In the genomic region with DNA sequence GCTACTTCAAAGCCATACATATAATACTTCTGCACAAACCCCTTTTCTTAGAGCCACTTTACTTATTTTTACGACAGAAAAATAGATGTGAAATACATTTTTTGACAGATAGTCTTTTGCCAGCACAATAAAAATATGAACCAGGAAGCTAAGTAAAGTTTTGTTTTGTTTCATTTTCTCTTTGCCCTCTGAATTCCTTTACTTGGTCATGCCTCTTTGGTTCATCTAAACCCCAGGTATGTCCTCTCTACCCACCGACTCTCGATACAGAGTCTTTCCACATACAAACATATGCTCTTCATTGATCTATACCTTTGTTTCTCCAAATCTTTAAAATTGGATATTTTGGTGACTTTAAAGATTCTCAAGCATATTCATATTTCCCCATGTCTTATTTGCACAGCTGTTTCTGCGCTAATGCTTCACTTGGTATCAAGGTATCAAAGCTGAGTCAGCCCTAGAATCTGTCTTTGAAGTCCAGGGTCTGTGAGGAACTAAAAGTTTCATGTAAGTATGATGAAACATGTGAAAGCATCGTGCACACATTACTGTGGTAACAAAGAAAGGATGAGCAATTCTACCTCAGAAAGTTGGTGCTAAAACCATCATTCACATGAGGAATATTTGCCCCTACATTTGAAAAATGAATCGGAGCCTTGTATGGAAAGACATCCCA, we compare ENCODE assay signal across 29 cellular contexts.
DNase-seq lines count a peak whose midpoint lies in the region; ATAC-seq and TF ChIP-seq lines count a peak whose summit lies in the region.
"Had no signal": no experiment of that assay in that cellular context is flagged by ENCODE, and none has a peak within 500 bp of the region (broad histone marks: within the 10 kb centered on the region; RNA-seq: fewer than 3 reads in every experiment).

No MANE protein-coding gene starts in this region.

- POLR2A ChIA-PET in activated CD4-positive, alpha-beta T cell treated with anti-CD3 and anti-CD28 coated beads for 36 hours (lab: Charles Lee): no interaction called here

- peak overlapping the region; percentile 49 for H3K27ac Mint-ChIP-seq in osteocyte (ENCODE audit: unreplicated experiment)
- H3K27ac Mint-ChIP-seq in activated CD4-positive, alpha-beta T cell treated with anti-CD3 and anti-CD28 coated beads for 36 hours: no peak overlapping the region
- H3K27ac Mint-ChIP-seq: activated naive CD8-positive, alpha-beta T cell treated with anti-CD3 and anti-CD28 coated beads, Interleukin-2, amount 10 ng/mL, durations not matched to agents 7 days and 5 days; GM23338; natural killer cell treated with Interleukin-12 subunit alpha and Interleukin-12 subunit beta and Interleukin-15 and Interleukin-18, amount 100 ng/mL, for 72 hours; T-cell had no signal

- no peaks in the 10 kb centered on the region for H3K36me3 Mint-ChIP-seq in osteocyte (ENCODE audit: unreplicated experiment)
- no peaks in the 10 kb centered on the region for H3K36me3 Mint-ChIP-seq in activated CD4-positive, alpha-beta T cell treated with anti-CD3 and anti-CD28 coated beads for 36 hours (ENCODE audit: low read depth)
- H3K36me3 Mint-ChIP-seq: activated naive CD8-positive, alpha-beta T cell treated with anti-CD3 and anti-CD28 coated beads, Interleukin-2, amount 10 ng/mL, durations not matched to agents 7 days and 5 days; T-cell had no signal

- TF ChIP-seq CTCF in GM12865 (IDR thresholded peaks at IDR 0.05; ENCODE audit: insufficient read depth, low read depth, low read length, missing control alignments) (no peak), osteocyte (IDR thresholded peaks at IDR 0.05) (no peak)

- H3K4me3 ChIP-seq in GM12865 (ENCODE audit: low read depth, low read length): no peak overlapping the region
- H3K4me3 ChIP-seq: ascending aorta; BLaER1 treated with 17β-estradiol and CSF1 and Interleukin-3, amounts not matched to agents 10 nM and 100 nM; cardiac muscle cell; colonic mucosa; GM23338; tibial artery had no signal

- H3K4me3 Mint-ChIP-seq in osteocyte (ENCODE audit: unreplicated experiment): no peak overlapping the region
- no peak overlapping the region for H3K4me3 Mint-ChIP-seq in activated CD4-positive, alpha-beta T cell treated with anti-CD3 and anti-CD28 coated beads for 36 hours
- H3K4me3 Mint-ChIP-seq: activated naive CD8-positive, alpha-beta T cell treated with anti-CD3 and anti-CD28 coated beads, Interleukin-2, amount 10 ng/mL, durations not matched to agents 7 days and 5 days; GM23338; natural killer cell treated with Interleukin-12 subunit alpha and Interleukin-12 subunit beta and Interleukin-15 and Interleukin-18, amount 100 ng/mL, for 72 hours; T-cell had no signal

- intact Hi-C loops in activated CD4-positive, alpha-beta T cell treated with anti-CD3 and anti-CD28 coated beads for 36 hours (cut with DNase I, micrococcal nuclease): no loop called here

- no peaks in the 10 kb centered on the region for H3K9me3 Mint-ChIP-seq in osteocyte (ENCODE audit: unreplicated experiment)
- peaks cover 10% of the 10 kb centered on the region for H3K9me3 Mint-ChIP-seq in activated CD4-positive, alpha-beta T cell treated with anti-CD3 and anti-CD28 coated beads for 36 hours (ENCODE audit: low read depth)
- H3K9me3 Mint-ChIP-seq: GM23338 had no signal

- H3K27me3 Mint-ChIP-seq in osteocyte (ENCODE audit: unreplicated experiment): no peaks in the 10 kb centered on the region
- no peaks in the 10 kb centered on the region for H3K27me3 Mint-ChIP-seq in activated CD4-positive, alpha-beta T cell treated with anti-CD3 and anti-CD28 coated beads for 36 hours
- H3K27me3 Mint-ChIP-seq: activated naive CD8-positive, alpha-beta T cell treated with anti-CD3 and anti-CD28 coated beads, Interleukin-2, amount 10 ng/mL, durations not matched to agents 7 days and 5 days; natural killer cell treated with Interleukin-12 subunit alpha and Interleukin-12 subunit beta and Interleukin-15 and Interleukin-18, amount 100 ng/mL, for 72 hours; T-cell had no signal

- peaks cover 39% of the 10 kb centered on the region for H3K4me1 Mint-ChIP-seq in osteocyte (ENCODE audit: unreplicated experiment)
- no peaks in the 10 kb centered on the region for H3K4me1 Mint-ChIP-seq in activated CD4-positive, alpha-beta T cell treated with anti-CD3 and anti-CD28 coated beads for 36 hours
- H3K4me1 Mint-ChIP-seq: activated naive CD8-positive, alpha-beta T cell treated with anti-CD3 and anti-CD28 coated beads, Interleukin-2, amount 10 ng/mL, durations not matched to agents 7 days and 5 days; GM23338; T-cell had no signal

- DNase-seq in GM12865 (ENCODE audit: low read depth): peak; percentile 56
- peak; percentile 12 for DNase-seq in NAMALWA (ENCODE audit: low spot score)
- DNase-seq in osteocyte (ENCODE audit: extremely low spot score, unreplicated experiment): no peak
- no peak for DNase-seq in NCI-H146 treated with DMSO at 0.1 percent for 48 hours (lab: John Stamatoyannopoulos, UW; ENCODE audit: unreplicated experiment)
- DNase-seq in activated CD4-positive, alpha-beta T cell treated with anti-CD3 and anti-CD28 coated beads for 36 hours: no peak
- no peak for DNase-seq in OCI-M1 (lab: John Stamatoyannopoulos, UW)
- DNase-seq: activated CD4-positive, alpha-beta T cell treated with anti-CD3 and anti-CD28 coated beads, Interleukin-2, amount 50 U/mL, for 1 hour; activated gamma-delta T cell; activated naive CD8-positive, alpha-beta T cell treated with anti-CD3 and anti-CD28 coated beads, Interleukin-2, amount 10 ng/mL, durations not matched to agents 7 days and 5 days; activated T-cell treated with anti-CD3 and anti-CD28 coated beads, Interleukin-2, amount 50 U/mL, for 1 hour; colonic mucosa; DMS153; effector CD4-positive, alpha-beta T cell; hippocampal formation; KG1; left cardiac atrium; NCI-H146; NCI-H446; PC-3; stimulated activated CD4-positive, alpha-beta T cell treated with anti-CD3 and anti-CD28 coated beads, Interleukin-15, amount 100 ng/mL, for 24 hours; stimulated activated CD4-positive, alpha-beta T cell treated with anti-CD3 and anti-CD28 coated beads, Interleukin-4, amount 100 ng/mL, for 4 hours; T-cell; tibial artery had no signal

- CTCF ChIA-PET in activated CD4-positive, alpha-beta T cell treated with anti-CD3 and anti-CD28 coated beads for 36 hours (lab: Charles Lee): no interaction called here

- ATAC-seq in HG02610 (IDR thresholded peaks at IDR 0.05; ENCODE audit: unreplicated experiment): peak; percentile 69
- ATAC-seq in activated CD4-positive, alpha-beta T cell treated with anti-CD3 and anti-CD28 coated beads for 36 hours: no peak
- ATAC-seq: GM23338; left cardiac atrium; natural killer cell treated with Interleukin-12 subunit alpha and Interleukin-12 subunit beta and Interleukin-15 and Interleukin-18, amount 100 ng/mL, for 72 hours; PC-3; T-cell had no signal

Comparison
In these comparisons a context has a peak if more than half of its experiments do, and no peak if none do; other contexts are left out.
1. DNase-seq: peak in GM12865 (single experiment) and NAMALWA (single experiment); none in osteocyte (single experiment), NCI-H146 treated with DMSO at 0.1 percent for 48 hours (single experiment), activated CD4-positive, alpha-beta T cell treated with anti-CD3 and anti-CD28 coated beads for 36 hours (single experiment) and OCI-M1 (single experiment).